40 cellular contexts compared by ENCODE assay signal in the genomic region with DNA sequence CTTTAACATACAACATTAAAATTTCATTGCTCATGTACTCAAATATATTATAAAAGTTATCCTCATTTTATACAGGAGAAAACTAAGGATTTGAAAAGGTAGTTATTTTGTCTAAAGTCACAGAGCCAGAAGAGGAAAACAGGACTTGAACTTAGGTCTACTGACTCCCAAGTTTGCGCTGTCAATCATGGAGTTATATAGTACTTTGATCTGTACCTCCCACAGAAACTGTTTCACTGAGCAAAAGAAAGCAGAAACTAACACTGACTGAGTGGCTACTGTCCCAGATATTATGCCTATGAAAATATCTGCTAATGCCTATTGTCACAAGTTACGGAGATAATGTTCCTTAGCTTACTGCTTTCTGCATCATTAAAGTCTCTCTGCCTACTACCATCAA.
"Had no signal": no experiment of that assay in that cellular context is flagged by ENCODE, and none has a peak within 500 bp of the region (broad histone marks: within the 10 kb centered on the region; RNA-seq: fewer than 3 reads in every experiment).

No MANE protein-coding gene starts in this region.

- H3K36me3 ChIP-seq: adrenal gland, ascending aorta, brain microvascular endothelial cell, breast epithelium, cardiac muscle cell had no signal

- H3K9me3 Mint-ChIP-seq: activated naive CD8-positive, alpha-beta T cell treated with anti-CD3 and anti-CD28 coated beads, Interleukin-2, amount 10 ng/mL, durations not matched to agents 7 days and 5 days; activated T-helper 1 cell treated with anti-CD3 and anti-CD28 coated beads, Interleukin-12 subunit alpha, Interleukin-12 subunit beta, Interleukin-2, Interleukin-4 antibody, amounts not matched to agents 30 ng/mL and 10 ng/mL and 1 ng/mL, durations not matched to agents 14 hours and 24 hours and 36 hours had no signal

- H3K9me3 ChIP-seq: adrenal gland, ascending aorta, body of pancreas, breast epithelium had no signal

- H3K4me3 Mint-ChIP-seq: activated naive CD4-positive, alpha-beta T cell treated with anti-CD3 and anti-CD28 coated beads for 36 hours; activated naive CD4-positive, alpha-beta T cell treated with anti-CD3 and anti-CD28 coated beads, Interleukin-2, amount 10 ng/mL, durations not matched to agents 7 days and 5 days; activated naive CD4-positive, alpha-beta T cell treated with anti-CD3 and anti-CD28 coated beads, Interleukin-2, amount 50 U/mL, for 24 hours; activated naive CD8-positive, alpha-beta T cell; activated naive CD8-positive, alpha-beta T cell treated with anti-CD3 and anti-CD28 coated beads for 36 hours; activated naive CD8-positive, alpha-beta T cell treated with anti-CD3 and anti-CD28 coated beads, Interleukin-2, amount 10 ng/mL, durations not matched to agents 7 days and 5 days; activated naive CD8-positive, alpha-beta T cell treated with anti-CD3 and anti-CD28 coated beads, Interleukin-2, amount 50 U/mL, for 24 hours; activated T-cell treated with anti-CD3 and anti-CD28 coated beads, Interleukin-2, amount 50 U/mL, for 24 hours; activated T-cell treated with anti-CD3 and anti-CD28 coated beads, Interleukin-2, amount 50 U/mL, for 4 hours; activated T-cell treated with anti-CD3 and anti-CD28 coated beads, Interleukin-2, amount 50 U/mL, for 72 hours; activated T-helper 1 cell treated with anti-CD3 and anti-CD28 coated beads, Interleukin-12 subunit alpha, Interleukin-12 subunit beta, Interleukin-2, Interleukin-4 antibody, amounts not matched to agents 30 ng/mL and 10 ng/mL and 1 ng/mL, durations not matched to agents 14 hours and 24 hours and 36 hours; activated T-helper 17 cell treated with anti-CD3 and anti-CD28 coated beads, Interleukin-2, amount 50 U/mL, for 72 hours; brain; central memory CD8-positive, alpha-beta T cell had no signal

- ATAC-seq: activated naive CD4-positive, alpha-beta T cell treated with anti-CD3 and anti-CD28 coated beads, Interleukin-2, amount 50 U/mL, for 72 hours; activated naive CD8-positive, alpha-beta T cell treated with anti-CD3 and anti-CD28 coated beads, Interleukin-2, amount 50 U/mL, for 24 hours; activated T-cell treated with anti-CD3 and anti-CD28 coated beads, Interleukin-2, amount 50 U/mL, for 4 hours; activated T-cell treated with anti-CD3 and anti-CD28 coated beads, Interleukin-2, amount 50 U/mL, for 72 hours; activated T-helper 17 cell treated with anti-CD3 and anti-CD28 coated beads, Interleukin-2, amount 50 U/mL, for 72 hours; body of pancreas had no signal

- DNase-seq: activated effector memory CD4-positive, alpha-beta T cell treated with anti-CD3 and anti-CD28 coated beads, Interleukin-2, amount 50 U/mL, for 16 hours; activated effector memory CD4-positive, alpha-beta T cell treated with Interleukin-2 at 50 U/mL for 16 hours; activated gamma-delta T cell; activated gamma-delta T cell treated with Interleukin-2 at 50 U/mL for 16 hours; activated naive CD4-positive, alpha-beta T cell; activated naive CD4-positive, alpha-beta T cell treated with anti-CD3 and anti-CD28 coated beads for 36 hours; activated naive CD4-positive, alpha-beta T cell treated with anti-CD3 and anti-CD28 coated beads, Interleukin-2, amount 10 ng/mL, durations not matched to agents 7 days and 5 days; activated naive CD4-positive, alpha-beta T cell treated with anti-CD3 and anti-CD28 coated beads, Interleukin-2, amount 50 U/mL, for 16 hours; activated naive CD4-positive, alpha-beta T cell treated with Interleukin-2 at 50 U/mL for 16 hours; activated naive CD8-positive, alpha-beta T cell treated with anti-CD3 and anti-CD28 coated beads for 36 hours; activated naive CD8-positive, alpha-beta T cell treated with anti-CD3 and anti-CD28 coated beads, Interleukin-2, amount 10 ng/mL, durations not matched to agents 7 days and 5 days; activated naive CD8-positive, alpha-beta T cell treated with anti-CD3 and anti-CD28 coated beads, Interleukin-2, amount 50 U/mL, for 24 hours; activated T-cell treated with anti-CD3 and anti-CD28 coated beads, Interleukin-2, amount 50 U/mL, for 1 hour; activated T-cell treated with anti-CD3 and anti-CD28 coated beads, Interleukin-2, amount 50 U/mL, for 24 hours; activated T-cell treated with anti-CD3 and anti-CD28 coated beads, Interleukin-2, amount 50 U/mL, for 4 hours; activated T-cell treated with anti-CD3 and anti-CD28 coated beads, Interleukin-2, amount 50 U/mL, for 48 hours; activated T-cell treated with anti-CD3 and anti-CD28 coated beads, Interleukin-2, amount 50 U/mL, for 72 hours; adrenal gland; amniotic stem cell; amygdala; anterior cingulate cortex; aorta; body of pancreas; brain microvascular endothelial cell; caudate nucleus; central memory CD4-positive, alpha-beta T cell; cerebellar nuclear complex had no signal

- H3K4me1 ChIP-seq: adrenal gland, ascending aorta, body of pancreas, breast epithelium had no signal

- H3K27me3 Mint-ChIP-seq: activated naive CD4-positive, alpha-beta T cell treated with anti-CD3 and anti-CD28 coated beads, Interleukin-2, amount 10 ng/mL, durations not matched to agents 7 days and 5 days; activated naive CD4-positive, alpha-beta T cell treated with anti-CD3 and anti-CD28 coated beads, Interleukin-2, amount 50 U/mL, for 24 hours; activated naive CD8-positive, alpha-beta T cell; activated naive CD8-positive, alpha-beta T cell treated with anti-CD3 and anti-CD28 coated beads for 36 hours; activated naive CD8-positive, alpha-beta T cell treated with anti-CD3 and anti-CD28 coated beads, Interleukin-2, amount 10 ng/mL, durations not matched to agents 7 days and 5 days; activated naive CD8-positive, alpha-beta T cell treated with anti-CD3 and anti-CD28 coated beads, Interleukin-2, amount 50 U/mL, for 24 hours; activated T-cell treated with anti-CD3 and anti-CD28 coated beads, Interleukin-2, amount 50 U/mL, for 24 hours; activated T-helper 17 cell treated with anti-CD3 and anti-CD28 coated beads, Interleukin-2, amount 50 U/mL, for 72 hours; brain; central memory CD8-positive, alpha-beta T cell had no signal

- H3K4me3 ChIP-seq: adrenal gland, ascending aorta, body of pancreas, breast epithelium, cardiac muscle cell had no signal

- H3K27ac Mint-ChIP-seq: activated naive CD4-positive, alpha-beta T cell treated with anti-CD3 and anti-CD28 coated beads for 36 hours; activated naive CD4-positive, alpha-beta T cell treated with anti-CD3 and anti-CD28 coated beads, Interleukin-2, amount 10 ng/mL, durations not matched to agents 7 days and 5 days; activated naive CD4-positive, alpha-beta T cell treated with anti-CD3 and anti-CD28 coated beads, Interleukin-2, amount 50 U/mL, for 24 hours; activated naive CD4-positive, alpha-beta T cell treated with anti-CD3 and anti-CD28 coated beads, Interleukin-2, amount 50 U/mL, for 72 hours; activated naive CD8-positive, alpha-beta T cell; activated naive CD8-positive, alpha-beta T cell treated with anti-CD3 and anti-CD28 coated beads for 36 hours; activated naive CD8-positive, alpha-beta T cell treated with anti-CD3 and anti-CD28 coated beads, Interleukin-2, amount 10 ng/mL, durations not matched to agents 7 days and 5 days; activated naive CD8-positive, alpha-beta T cell treated with anti-CD3 and anti-CD28 coated beads, Interleukin-2, amount 50 U/mL, for 24 hours; activated T-cell treated with anti-CD3 and anti-CD28 coated beads, Interleukin-2, amount 50 U/mL, for 24 hours; activated T-cell treated with anti-CD3 and anti-CD28 coated beads, Interleukin-2, amount 50 U/mL, for 72 hours; activated T-helper 1 cell treated with anti-CD3 and anti-CD28 coated beads, Interleukin-12 subunit alpha, Interleukin-12 subunit beta, Interleukin-2, Interleukin-4 antibody, amounts not matched to agents 30 ng/mL and 10 ng/mL and 1 ng/mL, durations not matched to agents 14 hours and 24 hours and 36 hours; activated T-helper 17 cell treated with anti-CD3 and anti-CD28 coated beads, Interleukin-2, amount 50 U/mL, for 72 hours; activated T-helper 2 cell treated with anti-CD3 and anti-CD28 coated beads, Interferon-gamma antibody, Interleukin-2, Interleukin-4, amounts not matched to agents 10 μg/mL and 5 μg/mL and 100 μg/mL, durations not matched to agents 14 hours and 24 hours and 36 hours; brain had no signal

- H3K27ac ChIP-seq: adrenal gland, ascending aorta, body of pancreas, brain microvascular endothelial cell, breast epithelium, cardiac muscle cell had no signal

- H3K27me3 ChIP-seq: adrenal gland, ascending aorta, body of pancreas, brain microvascular endothelial cell, breast epithelium, cardiac muscle cell had no signal

- H3K36me3 Mint-ChIP-seq: activated naive CD4-positive, alpha-beta T cell treated with anti-CD3 and anti-CD28 coated beads, Interleukin-2, amount 10 ng/mL, durations not matched to agents 7 days and 5 days; activated naive CD4-positive, alpha-beta T cell treated with anti-CD3 and anti-CD28 coated beads, Interleukin-2, amount 50 U/mL, for 24 hours; activated naive CD4-positive, alpha-beta T cell treated with anti-CD3 and anti-CD28 coated beads, Interleukin-2, amount 50 U/mL, for 72 hours; activated naive CD8-positive, alpha-beta T cell; activated naive CD8-positive, alpha-beta T cell treated with anti-CD3 and anti-CD28 coated beads for 36 hours; activated naive CD8-positive, alpha-beta T cell treated with anti-CD3 and anti-CD28 coated beads, Interleukin-2, amount 10 ng/mL, durations not matched to agents 7 days and 5 days; brain had no signal

- H3K4me1 Mint-ChIP-seq: activated naive CD4-positive, alpha-beta T cell treated with anti-CD3 and anti-CD28 coated beads, Interleukin-2, amount 10 ng/mL, durations not matched to agents 7 days and 5 days; activated naive CD4-positive, alpha-beta T cell treated with anti-CD3 and anti-CD28 coated beads, Interleukin-2, amount 50 U/mL, for 24 hours; activated naive CD8-positive, alpha-beta T cell treated with anti-CD3 and anti-CD28 coated beads for 36 hours; activated naive CD8-positive, alpha-beta T cell treated with anti-CD3 and anti-CD28 coated beads, Interleukin-2, amount 10 ng/mL, durations not matched to agents 7 days and 5 days; activated naive CD8-positive, alpha-beta T cell treated with anti-CD3 and anti-CD28 coated beads, Interleukin-2, amount 50 U/mL, for 24 hours; activated T-helper 17 cell treated with anti-CD3 and anti-CD28 coated beads, Interleukin-2, amount 50 U/mL, for 72 hours; central memory CD8-positive, alpha-beta T cell had no signal

- FAIRE-seq: astrocyte, bronchial epithelial cell had no signal
